ENCODE assay signal across 13 cellular contexts in genomic region chr16:72098936-72099335, GRCh38. TPM values are rescaled to one million over a fixed set of nuclear protein-coding genes. Genes with fewer than 3 reads are reported as not detected.
"Had no signal": no experiment of that assay in that cellular context is flagged by ENCODE, and none has a peak within 500 bp of the region (broad histone marks: within the 10 kb centered on the region; RNA-seq: fewer than 3 reads in every experiment).

No MANE protein-coding gene starts in this region.

- H3K4me3 ChIP-seq: esophagus squamous epithelium, left lung, stomach had no signal

- H3K27ac ChIP-seq: brain microvascular endothelial cell, esophagus squamous epithelium, left lung, stomach had no signal

- H3K9me3 ChIP-seq: esophagus squamous epithelium, left lung, stomach had no signal

- H3K27me3 ChIP-seq: brain microvascular endothelial cell, esophagus squamous epithelium, left lung, stomach had no signal

- DNase-seq: activated CD4-positive, CD25-positive, alpha-beta regulatory T cell treated with anti-CD3 and anti-CD28 coated beads, Interleukin-2, amount 50 U/mL, for 72 hours; activated T-cell treated with anti-CD3 and anti-CD28 coated beads, Interleukin-2, amount 50 U/mL, for 4 hours; esophagus squamous epithelium; left lung had no signal

- H3K27ac Mint-ChIP-seq: activated naive CD8-positive, alpha-beta T cell treated with anti-CD3 and anti-CD28 coated beads for 36 hours; memory B cell; natural killer cell treated with Interleukin-12 subunit alpha and Interleukin-12 subunit beta and Interleukin-15 and Interleukin-18, amount 100 ng/mL, for 72 hours had no signal

- H3K27me3 Mint-ChIP-seq: activated naive CD8-positive, alpha-beta T cell treated with anti-CD3 and anti-CD28 coated beads for 36 hours; memory B cell; natural killer cell treated with Interleukin-12 subunit alpha and Interleukin-12 subunit beta and Interleukin-15 and Interleukin-18, amount 100 ng/mL, for 72 hours had no signal

- H3K4me3 Mint-ChIP-seq: activated naive CD8-positive, alpha-beta T cell treated with anti-CD3 and anti-CD28 coated beads for 36 hours; activated T-cell treated with anti-CD3 and anti-CD28 coated beads, Interleukin-2, amount 50 U/mL, for 4 hours; memory B cell; natural killer cell treated with Interleukin-12 subunit alpha and Interleukin-12 subunit beta and Interleukin-15 and Interleukin-18, amount 100 ng/mL, for 72 hours had no signal

- H3K9me3 Mint-ChIP-seq: activated naive CD8-positive, alpha-beta T cell treated with anti-CD3 and anti-CD28 coated beads for 36 hours; activated T-cell treated with anti-CD3 and anti-CD28 coated beads, Interleukin-2, amount 50 U/mL, for 4 hours; memory B cell; natural killer cell treated with Interleukin-12 subunit alpha and Interleukin-12 subunit beta and Interleukin-15 and Interleukin-18, amount 100 ng/mL, for 72 hours had no signal

RNA-seq across cellular contexts. Expression of gene HPR, which starts 35.9 kb away (rescaled TPM):
- total RNA-seq: activated naive CD8-positive, alpha-beta T cell treated with anti-CD3 and anti-CD28 coated beads for 36 hours; activated T-cell treated with anti-CD3 and anti-CD28 coated beads, Interleukin-2, amount 50 U/mL, for 4 hours; cerebellum; dermis microvascular lymphatic vessel endothelial cell; esophagus squamous epithelium; natural killer cell treated with Interleukin-12 subunit alpha and Interleukin-12 subunit beta and Interleukin-15 and Interleukin-18, amount 100 ng/mL, for 72 hours; osteocyte; T-helper 2 cell treated with Interferon-gamma antibody and Interleukin-4, amounts not matched to agents 100 ng/mL and 5 ng/mL, for 36 hours had no signal

RNA-seq across cellular contexts. Expression of gene HP, which starts 44.6 kb away (rescaled TPM):
- total RNA-seq: activated naive CD8-positive, alpha-beta T cell treated with anti-CD3 and anti-CD28 coated beads for 36 hours; dermis microvascular lymphatic vessel endothelial cell; natural killer cell treated with Interleukin-12 subunit alpha and Interleukin-12 subunit beta and Interleukin-15 and Interleukin-18, amount 100 ng/mL, for 72 hours; osteocyte; T-helper 2 cell treated with Interferon-gamma antibody and Interleukin-4, amounts not matched to agents 100 ng/mL and 5 ng/mL, for 36 hours had no signal
